ENCODE assay signal across 17 cellular contexts in genomic region chr14:60277605-60278190, GRCh38.
DNase-seq lines count a peak whose midpoint lies in the region; FAIRE-seq and TF ChIP-seq lines count a peak whose summit lies in the region.
"Had no signal": no experiment of that assay in that cellular context is flagged by ENCODE, and none has a peak within 500 bp of the region (broad histone marks: within the 10 kb centered on the region; RNA-seq: fewer than 3 reads in every experiment).

No MANE protein-coding gene starts in this region.

- no peaks in the 10 kb centered on the region for H3K9me3 ChIP-seq in iPS-20b (ENCODE audit: insufficient read depth, low read depth, low read length)
- H3K9me3 ChIP-seq: Peyer's patch had no signal

- FAIRE-seq in HTR-8/SVneo (lab: Jason Lieb, UNC) (peak; percentile 95), urothelium cell line (lab: Jason Lieb, UNC) (peak; percentile 40)
- FAIRE-seq: GM12892 had no signal

- TF ChIP-seq CTCF in GM10266 (IDR thresholded peaks at IDR 0.05; ENCODE audit: control insufficient read depth, insufficient read depth, low read depth, missing control alignments) = no peak

- peak overlapping the region; percentile 44; the same call in 1 of the 2 replicates for H3K4me3 ChIP-seq in iPS-20b (ENCODE audit: low read length)
- H3K4me3 ChIP-seq: Peyer's patch had no signal

- peaks cover 4% of the 10 kb centered on the region for H3K36me3 ChIP-seq in iPS-20b (ENCODE audit: insufficient read depth, low read depth, low read length)

- H3K4me1 ChIP-seq in iPS-20b (ENCODE audit: insufficient read depth, low read length) = peaks cover 33% of the 10 kb centered on the region

- H3K27me3 ChIP-seq in iPS-20b (ENCODE audit: insufficient read depth, low read length) = no peaks in the 10 kb centered on the region
- H3K27me3 ChIP-seq: Peyer's patch had no signal

- peak overlapping the region; percentile 56; the same call in 1 of the 2 replicates for H3K9ac ChIP-seq in iPS-20b (ENCODE audit: low read depth, low read length)

- H3K27ac ChIP-seq in iPS-20b (ENCODE audit: low read length) = no peak overlapping the region
- H3K27ac ChIP-seq: Peyer's patch had no signal

- no peak for DNase-seq in HTR-8/SVneo (ENCODE audit: insufficient read length, low spot score)
- DNase-seq in NCI-H69 (lab: John Stamatoyannopoulos, UW) = peak; percentile 23
- no peak for DNase-seq in urothelium cell line (ENCODE audit: low spot score)
- DNase-seq in GM10266 (ENCODE audit: extremely low spot score) = no peak
- DNase-seq in OCI-M1 (lab: John Stamatoyannopoulos, UW) = no peak
- no peak for DNase-seq in EL
- DNase-seq: CD4-positive, CD25-positive, alpha-beta regulatory T cell; Karpas-422; NCI-H1436; NCI-H1930; NCI-H2227 treated with DMSO at 0.1 percent for 48 hours; NCI-H510A; NCI-H748 treated with DMSO at 0.1 percent for 48 hours; Peyer's patch; T-cell had no signal
